ENCODE assay signal across 8 cellular contexts in the genomic region with DNA sequence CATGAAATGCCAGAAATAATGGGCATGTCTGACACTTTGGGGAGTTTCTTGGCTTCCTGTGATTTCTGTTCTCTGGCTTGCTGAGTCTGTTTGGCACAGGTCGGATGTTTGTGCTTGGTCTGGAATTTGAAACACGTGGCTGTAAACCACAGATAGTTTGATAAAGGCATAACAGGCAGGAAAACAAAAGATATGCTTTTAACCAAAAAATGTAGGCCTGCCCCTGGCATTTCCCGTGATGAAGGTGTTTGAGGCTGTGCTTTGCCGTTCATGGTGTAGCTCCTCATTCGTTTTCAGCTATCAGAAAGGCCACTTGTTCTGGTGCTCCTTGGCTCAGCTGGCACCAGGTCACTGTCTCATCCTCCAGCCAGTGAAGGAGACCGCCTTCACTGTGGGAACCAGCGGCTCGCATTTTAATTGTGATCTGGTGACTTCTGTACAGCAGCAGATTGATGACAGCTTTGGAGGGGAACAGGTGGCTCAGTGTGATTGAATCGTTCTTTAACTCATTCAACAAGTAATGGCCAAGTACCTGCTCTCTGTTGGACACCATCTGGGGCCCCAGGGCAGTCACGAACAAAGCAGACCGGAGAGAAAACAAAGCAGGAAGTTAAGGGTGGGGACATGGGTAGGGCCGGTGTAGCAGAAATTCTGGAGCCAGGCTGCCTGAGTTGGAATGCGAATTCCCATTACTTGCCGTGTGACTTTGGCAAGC.
DNase-seq lines count a peak whose midpoint lies in the region; ATAC-seq and TF ChIP-seq lines count a peak whose summit lies in the region.

No MANE protein-coding gene starts in this region.

- H3K27ac ChIP-seq in coronary artery = peak overlapping the region; percentile 16 to 80

- peak overlapping the region; percentile 97 for H3K27ac Mint-ChIP-seq in mesothelial cell of epicardium

- ATAC-seq in GM19324 (IDR thresholded peaks at IDR 0.05; ENCODE audit: low FRiP score, unreplicated experiment) (no peak), HG02623 (IDR thresholded peaks at IDR 0.05; ENCODE audit: unreplicated experiment) (no peak)

- H3K9me3 Mint-ChIP-seq in mesothelial cell of epicardium = peaks cover 19% of the 10 kb centered on the region

- peak overlapping the region; percentile 49 for H3K4me3 ChIP-seq in coronary artery

- H3K36me3 Mint-ChIP-seq in mesothelial cell of epicardium = peaks cover 12% of the 10 kb centered on the region

- no peaks in the 10 kb centered on the region for H3K27me3 Mint-ChIP-seq in mesothelial cell of epicardium (ENCODE audit: low read depth)

- TF ChIP-seq CTCF in coronary artery (IDR thresholded peaks at IDR 0.05) (no peak), mesothelial cell of epicardium (IDR thresholded peaks at IDR 0.05; ENCODE audit: unreplicated experiment) (no peak)

- peaks cover 44% of the 10 kb centered on the region for H3K4me1 Mint-ChIP-seq in mesothelial cell of epicardium

- H3K4me3 Mint-ChIP-seq in mesothelial cell of epicardium = peak overlapping the region; percentile 36

- DNase-seq in activated CD4-positive, alpha-beta T cell treated with anti-CD3 and anti-CD28 coated beads for 48 hours = peak; percentile 19
- DNase-seq in activated CD4-positive, alpha-beta T cell treated with anti-CD3 and anti-CD28 coated beads for 1 hour = no peak
- DNase-seq in SHP77 (lab: John Stamatoyannopoulos, UW) (peak; percentile 37 to 44), coronary artery (ENCODE audit: low spot score) (no peak), mesothelial cell of epicardium (ENCODE audit: low spot score in 2 of 2, unreplicated experiment in 2 of 2) (peak in 1 of 2 experiments; percentile 41), SKM-1 treated with dmso at 0.1 percent for 144 hours (lab: John Stamatoyannopoulos, UW; ENCODE audit: unreplicated experiment) (no peak)

Comparison
In these comparisons a context has a peak if more than half of its experiments do, and no peak if none do; other contexts are left out.
1. DNase-seq: peak in activated CD4-positive, alpha-beta T cell treated with anti-CD3 and anti-CD28 coated beads for 48 hours (single experiment) and SHP77 (2 of 2); none in activated CD4-positive, alpha-beta T cell treated with anti-CD3 and anti-CD28 coated beads for 1 hour (single experiment), coronary artery (single experiment) and SKM-1 treated with dmso at 0.1 percent for 144 hours (single experiment).